Comparison of ENCODE assay signal across 14 cellular contexts in genomic region chr17:50533185-50533584, GRCh38. TPM values are rescaled to one million over a fixed set of nuclear protein-coding genes. Genes with fewer than 3 reads are reported as not detected.
DNase-seq lines count a peak whose midpoint lies in the region; ATAC-seq and TF ChIP-seq lines count a peak whose summit lies in the region.
"Had no signal": no experiment of that assay in that cellular context is flagged by ENCODE, and none has a peak within 500 bp of the region (broad histone marks: within the 10 kb centered on the region; RNA-seq: fewer than 3 reads in every experiment).

No MANE protein-coding gene starts in this region.

- no peaks in the 10 kb centered on the region for H3K36me3 ChIP-seq in GM23338 (ENCODE audit: insufficient read depth)
- H3K36me3 ChIP-seq in osteoblast (ENCODE audit: insufficient read depth, low read length): no peaks in the 10 kb centered on the region
- H3K36me3 ChIP-seq: sigmoid colon, tibial nerve had no signal

- H3K4me3 ChIP-seq in GM23338 (peak overlapping the region; percentile 86), right cardiac atrium (ENCODE audit: low read length) (peak overlapping the region; percentile 20), osteoblast (ENCODE audit: insufficient read depth, low read length) (no peak overlapping the region)

- TF ChIP-seq CTCF in GM23338 (conservative IDR thresholded peaks at IDR 0.05; ENCODE audit: low read depth in 2 of 2): no peak
- no peak for TF ChIP-seq CTCF in WTC11 (IDR thresholded peaks at IDR 0.05)
- no peak for TF ChIP-seq CTCF in osteoblast (IDR thresholded peaks at IDR 0.05; ENCODE audit: extremely low read depth, low read depth, low read length)

- H3K4me2 ChIP-seq in GM23338 (peak overlapping the region; percentile 96), osteoblast (ENCODE audit: insufficient read depth, low read length) (peak overlapping the region; percentile 56)

- no peaks in the 10 kb centered on the region for H4K20me1 ChIP-seq in GM23338 (replicated peaks; ENCODE audit: insufficient read depth)
- H4K20me1 ChIP-seq in osteoblast (ENCODE audit: insufficient read depth, low read length): no peaks in the 10 kb centered on the region

- H3K27me3 ChIP-seq in GM23338 (ENCODE audit: insufficient read depth) (peaks cover 28% of the 10 kb centered on the region), right cardiac atrium (ENCODE audit: control insufficient read depth, insufficient read depth) (no peaks in the 10 kb centered on the region), osteoblast (ENCODE audit: insufficient read depth, low read length) (peaks cover 40% of the 10 kb centered on the region)

- H3K4me1 Mint-ChIP-seq in GM23338 (peaks cover 27% of the 10 kb centered on the region), WTC11 (peaks cover 40% of the 10 kb centered on the region)
- H3K4me1 Mint-ChIP-seq in activated CD4-positive, alpha-beta T cell treated with anti-CD3 and anti-CD28 coated beads, Interleukin-2, amount 10 ng/mL, durations not matched to agents 7 days and 5 days: peaks cover 4% of the 10 kb centered on the region

- DNase-seq in GM23338 (ENCODE audit: low spot score) (peak; percentile 49), WTC11 (ENCODE audit: low spot score) (no peak), right cardiac atrium (no peak), osteoblast (ENCODE audit: insufficient read length, low spot score, missing footprints) (peak; percentile 77), NOMO-1 (lab: John Stamatoyannopoulos, UW; ENCODE audit: unreplicated experiment in 2 of 2) (no peak), DMS153 treated with DMSO at 0.1 percent for 48 hours (lab: John Stamatoyannopoulos, UW; ENCODE audit: unreplicated experiment) (no peak)
- DNase-seq in activated CD4-positive, alpha-beta T cell treated with anti-CD3 and anti-CD28 coated beads, Interleukin-2, amount 10 ng/mL, durations not matched to agents 7 days and 5 days: no peak
- DNase-seq: activated CD8-positive, alpha-beta memory T cell treated with anti-CD3 and anti-CD28 coated beads, Interleukin-2, amount 50 U/mL, for 4 hours; sigmoid colon had no signal

- H3K9me2 ChIP-seq in GM23338 (ENCODE audit: insufficient read depth): peaks cover 3% of the 10 kb centered on the region; the same call in 1 of the 2 replicates

- H3K36me3 Mint-ChIP-seq in GM23338 (ENCODE audit: low read depth) (peaks cover 5% of the 10 kb centered on the region; the same call in 1 of the 3 replicates), WTC11 (peaks cover 11% of the 10 kb centered on the region; the same call in 1 of the 2 replicates)
- H3K36me3 Mint-ChIP-seq in activated CD4-positive, alpha-beta T cell treated with anti-CD3 and anti-CD28 coated beads, Interleukin-2, amount 10 ng/mL, durations not matched to agents 7 days and 5 days (ENCODE audit: low read depth): no peaks in the 10 kb centered on the region
- H3K36me3 Mint-ChIP-seq: IgD-negative memory B cell had no signal

- H3K9me3 ChIP-seq in right cardiac atrium (ENCODE audit: control insufficient read depth, low read length) (no peaks in the 10 kb centered on the region), osteoblast (ENCODE audit: low read depth, low read length) (no peaks in the 10 kb centered on the region)
- H3K9me3 ChIP-seq: sigmoid colon, tibial nerve had no signal

- 18% methylated on average over 5 of the region's 5 CpGs for WGBS in right cardiac atrium

- intact Hi-C loops in right cardiac atrium (cut with DNase I): loop anchor here in 3 of 4 donors (5.0 to 10.0 kb wide), 2 partner anchors 48 to 51 kb away; no protein-coding TSS in a partner anchor

- H3K27me3 Mint-ChIP-seq in GM23338 (ENCODE audit: insufficient read depth, low read depth, poor library complexity) (peaks cover 29% of the 10 kb centered on the region), WTC11 (ENCODE audit: low read depth) (peaks cover 26% of the 10 kb centered on the region)
- peaks cover 54% of the 10 kb centered on the region for H3K27me3 Mint-ChIP-seq in activated CD4-positive, alpha-beta T cell treated with anti-CD3 and anti-CD28 coated beads, Interleukin-2, amount 10 ng/mL, durations not matched to agents 7 days and 5 days

- POLR2A ChIA-PET in WTC11 (lab: Charles Lee): interaction anchor here (1.4 to 3.0 kb wide), 2 partner anchors 9 to 27 kb away, joined by 4 to 8 read pairs; partner anchors contain the start of gene CACNA1G
- POLR2A ChIA-PET in activated CD4-positive, alpha-beta T cell treated with anti-CD3 and anti-CD28 coated beads, Interleukin-2, amount 10 ng/mL, durations not matched to agents 7 days and 5 days (lab: Charles Lee): no interaction called here

- H3K27ac ChIP-seq in GM23338 (ENCODE audit: low read depth) (no peak overlapping the region), right cardiac atrium (ENCODE audit: low read length) (peak overlapping the region; percentile 28), osteoblast (ENCODE audit: low read depth, low read length) (no peak overlapping the region)
- H3K27ac ChIP-seq: sigmoid colon, tibial nerve had no signal

- H3K9me3 Mint-ChIP-seq in GM23338 (no peaks in the 10 kb centered on the region; the same call in 2 of the 3 replicates), WTC11 (no peaks in the 10 kb centered on the region)
- H3K9me3 Mint-ChIP-seq in activated CD4-positive, alpha-beta T cell treated with anti-CD3 and anti-CD28 coated beads, Interleukin-2, amount 10 ng/mL, durations not matched to agents 7 days and 5 days: no peaks in the 10 kb centered on the region
- H3K9me3 Mint-ChIP-seq: IgD-negative memory B cell had no signal

- H3K4me3 Mint-ChIP-seq in GM23338 (peak overlapping the region; percentile 82), WTC11 (peak overlapping the region; percentile 87)
- no peak overlapping the region for H3K4me3 Mint-ChIP-seq in activated CD4-positive, alpha-beta T cell treated with anti-CD3 and anti-CD28 coated beads, Interleukin-2, amount 10 ng/mL, durations not matched to agents 7 days and 5 days

- ATAC-seq in GM23338 (peak; percentile 44), WTC11 (peak; percentile 30), right cardiac atrium (peak in 1 of 2 donors; percentile 10), HG03095 (IDR thresholded peaks at IDR 0.05; ENCODE audit: unreplicated experiment) (no peak)

- 0 out of 2 replicates have a peak overlapping the region, but pooled peaks have one; percentile 15 for H3K27ac Mint-ChIP-seq in GM23338
- no peak overlapping the region for H3K27ac Mint-ChIP-seq in WTC11
- H3K27ac Mint-ChIP-seq in activated CD4-positive, alpha-beta T cell treated with anti-CD3 and anti-CD28 coated beads, Interleukin-2, amount 10 ng/mL, durations not matched to agents 7 days and 5 days: no peak overlapping the region
- H3K27ac Mint-ChIP-seq: IgD-negative memory B cell had no signal

- CTCF ChIA-PET in WTC11 (lab: Charles Lee): interaction anchor here (0.6 to 3.7 kb wide), 15 partner anchors 9 to 136 kb away, joined by 3 to 24 read pairs (median 7); partner anchors contain the start of gene LRRC59
- CTCF ChIA-PET in activated CD4-positive, alpha-beta T cell treated with anti-CD3 and anti-CD28 coated beads, Interleukin-2, amount 10 ng/mL, durations not matched to agents 7 days and 5 days (lab: Charles Lee): interaction anchor here (0.5 to 3.8 kb wide), 4 partner anchors 9 to 90 kb away, joined by 3 to 18 read pairs (median 4); no protein-coding TSS in a partner anchor

- H3K79me2 ChIP-seq in GM23338 (replicated peaks; ENCODE audit: insufficient read depth) (no peaks in the 10 kb centered on the region), osteoblast (ENCODE audit: insufficient read depth, low read length) (no peaks in the 10 kb centered on the region)

- H2AFZ ChIP-seq in GM23338: peak overlapping the region; percentile 98
- no peak overlapping the region for H2AFZ ChIP-seq in osteoblast (ENCODE audit: low read length)

- H3K4me1 ChIP-seq in GM23338 (ENCODE audit: insufficient read depth) (peaks cover 12% of the 10 kb centered on the region), right cardiac atrium (ENCODE audit: control insufficient read depth, insufficient read depth, low read length) (peaks cover 3% of the 10 kb centered on the region), osteoblast (ENCODE audit: insufficient read depth, low read length) (peaks cover 9% of the 10 kb centered on the region)

- 0 out of 2 replicates have a peak, but pooled peaks cover 4% of the 10 kb centered on the region for H3F3A ChIP-seq in GM23338 (replicated peaks; ENCODE audit: low read depth)

RNA-seq across cellular contexts. Expression of gene EPN3, which starts 0.7 kb away (rescaled TPM):
- total RNA-seq in GM23338 (2014; rRNA removed; shearing (Covaris generic)): 7.7 and 13.7 TPM in 2 replicates
- 2.2 and 2.3 TPM in 2 replicates for polyA plus RNA-seq in GM23338 (2016; fragmentation: Nextera tagmentation; extraction: Ambion mirVana)
- total RNA-seq in WTC11 (2021): 6.9 to 8.8 TPM (median 8.1 TPM) in 3 replicates
- 10 to 100 TPM in 3 of 4 donors, 1 to 10 TPM in 1; 5.4 to 31.5 (median 27.3) TPM for total RNA-seq in right cardiac atrium
- 22.6 TPM for polyA plus RNA-seq in right cardiac atrium
- total RNA-seq in osteoblast: not detected in 2 replicates
- not detected for total RNA-seq in activated CD4-positive, alpha-beta T cell treated with anti-CD3 and anti-CD28 coated beads, Interleukin-2, amount 10 ng/mL, durations not matched to agents 7 days and 5 days
- total RNA-seq: sigmoid colon had no signal
- polyA plus RNA-seq: IgD-negative memory B cell had no signal

RNA-seq across cellular contexts. Expression of gene SPATA20, which starts 13.8 kb away (rescaled TPM):
- 17.4 and 32.7 TPM in 2 replicates for total RNA-seq in GM23338 (2014; rRNA removed; shearing (Covaris generic))
- 12.5 and 13.8 TPM in 2 replicates for polyA plus RNA-seq in GM23338 (2016; fragmentation: Nextera tagmentation; extraction: Ambion mirVana)
- total RNA-seq in WTC11 (2021): 24.6 to 30.6 TPM (median 26.3 TPM) in 3 replicates
- 10 to 100 TPM; 45.9 to 71.8 (median 52.6) TPM for total RNA-seq in right cardiac atrium
- 58.1 TPM for polyA plus RNA-seq in right cardiac atrium
- 126 and 142 TPM in 2 replicates for total RNA-seq in osteoblast
- 1 to 10 TPM; 3.9 to 6.2 TPM for total RNA-seq in activated CD4-positive, alpha-beta T cell treated with anti-CD3 and anti-CD28 coated beads, Interleukin-2, amount 10 ng/mL, durations not matched to agents 7 days and 5 days

RNA-seq across cellular contexts. Expression of gene MYCBPAP, which starts 24.9 kb away (rescaled TPM):
- 0.63 and 4.6 TPM in 2 replicates for total RNA-seq in GM23338 (2014; rRNA removed; shearing (Covaris generic))
- polyA plus RNA-seq in GM23338 (2016; fragmentation: Nextera tagmentation; extraction: Ambion mirVana): 1.7 and 1.8 TPM in 2 replicates
- total RNA-seq in WTC11 (2021): 5.7 to 6.9 TPM (median 6.6 TPM) in 3 replicates
- 1 to 10 TPM in 2 of 4 donors, under 1 TPM in 2; 0.57 to 1.9 (median 0.95) TPM for total RNA-seq in right cardiac atrium
- polyA plus RNA-seq in right cardiac atrium: 0.88 TPM
- 0.36 and 0.88 TPM in 2 replicates for total RNA-seq in osteoblast
- 1 to 10 TPM; 3.0 to 4.8 TPM for total RNA-seq in activated CD4-positive, alpha-beta T cell treated with anti-CD3 and anti-CD28 coated beads, Interleukin-2, amount 10 ng/mL, durations not matched to agents 7 days and 5 days
- total RNA-seq: left lobe of liver had no signal

RNA-seq across cellular contexts. Expression of gene CACNA1G, which starts 27.3 kb away (rescaled TPM):
- 3.6 and 5.1 TPM in 2 replicates for total RNA-seq in GM23338 (2014; rRNA removed; shearing (Covaris generic))
- polyA plus RNA-seq in GM23338 (2016; fragmentation: Nextera tagmentation; extraction: Ambion mirVana): 1.1 and 1.4 TPM in 2 replicates
- total RNA-seq in WTC11 (2021): 5.4 to 6.7 TPM (median 6.2 TPM) in 3 replicates
- 10 to 100 TPM in 1 of 4 donors, 1 to 10 TPM in 3; 4.4 to 14.8 (median 6.9) TPM for total RNA-seq in right cardiac atrium
- polyA plus RNA-seq in right cardiac atrium: 4.3 TPM
- under 0.01 TPM in 2 replicates for total RNA-seq in osteoblast
- total RNA-seq in activated CD4-positive, alpha-beta T cell treated with anti-CD3 and anti-CD28 coated beads, Interleukin-2, amount 10 ng/mL, durations not matched to agents 7 days and 5 days: not detected
- total RNA-seq: OCI-LY7 had no signal
- polyA plus RNA-seq: IgD-negative memory B cell had no signal

RNA-seq across cellular contexts. Expression of gene RSAD1, which starts 54.5 kb away (rescaled TPM):
- 27.5 and 28.7 TPM in 2 replicates for total RNA-seq in GM23338 (2014; rRNA removed; shearing (Covaris generic))
- polyA plus RNA-seq in GM23338 (2016; fragmentation: Nextera tagmentation; extraction: Ambion mirVana): 16.5 and 18.4 TPM in 2 replicates
- 35.1 to 41.5 TPM (median 40.5 TPM) in 3 replicates for total RNA-seq in WTC11 (2021)
- total RNA-seq in right cardiac atrium: 10 to 100 TPM; 27.8 to 38.5 (median 32.3) TPM
- polyA plus RNA-seq in right cardiac atrium: 23.9 TPM
- 23.9 and 26.5 TPM in 2 replicates for total RNA-seq in osteoblast
- 10 to 100 TPM; 22.5 to 25.1 TPM for total RNA-seq in activated CD4-positive, alpha-beta T cell treated with anti-CD3 and anti-CD28 coated beads, Interleukin-2, amount 10 ng/mL, durations not matched to agents 7 days and 5 days

Comparison
In these comparisons a context has a peak if more than half of its experiments do, and no peak if none do; other contexts are left out.
1. DNase-seq: peak in GM23338 (single experiment) and osteoblast (single experiment); none in WTC11 (single experiment), right cardiac atrium (0 of 3), NOMO-1 (0 of 2), activated CD4-positive, alpha-beta T cell treated with anti-CD3 and anti-CD28 coated beads, Interleukin-2, amount 10 ng/mL, durations not matched to agents 7 days and 5 days (single experiment) and DMS153 treated with DMSO at 0.1 percent for 48 hours (single experiment).